In the genomic region with DNA sequence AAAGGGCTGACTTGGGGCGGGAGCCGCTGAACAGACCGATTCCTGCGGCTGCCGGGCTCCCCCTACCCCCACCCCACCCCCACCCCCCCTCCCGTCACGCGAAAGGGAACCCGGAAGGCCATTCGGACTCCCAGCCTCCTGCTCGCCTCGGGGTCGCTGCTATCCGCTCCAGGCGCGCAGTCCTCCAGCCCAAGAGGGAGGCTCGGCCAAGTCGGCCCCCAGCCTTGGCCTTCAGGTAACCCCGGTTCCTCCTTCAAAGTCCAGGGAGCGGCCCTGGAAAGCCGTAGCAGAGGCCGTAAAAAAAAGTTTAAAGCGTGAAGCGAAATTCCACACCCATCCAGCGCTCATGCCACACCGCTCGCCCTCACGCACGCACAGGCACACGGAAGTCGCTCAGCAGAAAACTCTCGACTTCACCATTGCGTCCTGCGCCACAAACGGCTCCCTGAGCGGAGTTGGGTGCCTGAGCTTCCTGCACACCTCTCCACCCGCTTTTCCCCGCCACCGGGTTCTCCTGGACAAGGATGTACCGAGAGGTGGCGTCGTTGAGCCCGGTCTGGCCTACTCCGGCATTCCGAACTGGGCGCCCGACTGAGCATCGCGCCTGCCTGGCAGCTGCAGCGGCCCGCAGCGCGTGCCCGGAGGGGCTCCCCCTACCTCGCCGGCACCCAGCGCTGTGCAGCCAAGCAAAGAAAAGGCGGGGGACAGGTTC, we compare ENCODE assay signal across 9 cellular contexts. TPM values are rescaled to one million over a fixed set of nuclear protein-coding genes. Genes with fewer than 3 reads are reported as not detected.
DNase-seq lines count a peak whose midpoint lies in the region; ATAC-seq, FAIRE-seq and TF ChIP-seq lines count a peak whose summit lies in the region.
"Had no signal": no experiment of that assay in that cellular context is flagged by ENCODE, and none has a peak within 500 bp of the region (broad histone marks: within the 10 kb centered on the region; RNA-seq: fewer than 3 reads in every experiment).

No MANE protein-coding gene starts in this region.

- no peak overlapping the region for H3K9ac ChIP-seq in kidney (ENCODE audit: low read length in 2 of 2)
- H3K9ac ChIP-seq: parathyroid adenoma had no signal

- intact Hi-C loops in Right ventricle myocardium inferior (cut with DNase I) = no loop called here
- intact Hi-C loops in cardiac septum (cut with DNase I) = no loop called here
- intact Hi-C loops in body of pancreas (cut with DNase I) = no loop called here
- intact Hi-C loops in kidney (cut with DNase I) = no loop called here

- H3K27ac ChIP-seq in body of pancreas (no peak overlapping the region), kidney (ENCODE audit: low read depth in 2 of 2, low read length in 2 of 2) (no peak overlapping the region), tibial nerve (peak overlapping the region in 2 of 4 donors; percentile 8 to 70)
- H3K27ac ChIP-seq: parathyroid adenoma had no signal

- H3K27me3 ChIP-seq in body of pancreas (no peaks in the 10 kb centered on the region), tibial nerve (peaks cover 0 to 36% of the 10 kb centered on the region in 2 donors)

- H3K4me1 ChIP-seq in body of pancreas = peaks cover 31% of the 10 kb centered on the region
- no peaks in the 10 kb centered on the region for H3K4me1 ChIP-seq in kidney (ENCODE audit: control insufficient read depth in 1 of 2, insufficient read depth in 1 of 2, low read depth in 1 of 2, low read length in 2 of 2)
- peaks cover 0 to 36% (median 3%) of the 10 kb centered on the region in 4 donors for H3K4me1 ChIP-seq in tibial nerve
- H3K4me1 ChIP-seq: parathyroid adenoma had no signal

- ATAC-seq in Right ventricle myocardium inferior = peak; percentile 40
- ATAC-seq in body of pancreas = peak; percentile 40
- ATAC-seq in HG02642 (IDR thresholded peaks at IDR 0.05; ENCODE audit: poor library complexity, unreplicated experiment) = no peak
- no peak for ATAC-seq in GM18867 (IDR thresholded peaks at IDR 0.05; ENCODE audit: unreplicated experiment)

- no peak for DNase-seq in Right ventricle myocardium inferior (ENCODE audit: missing footprints)
- no peak for DNase-seq in cardiac septum (ENCODE audit: low spot score)
- DNase-seq in body of pancreas = peak; percentile 19 to 51 (median 34)
- DNase-seq in kidney = peak; percentile 83
- peak in 1 of 2 donors; percentile 9 for DNase-seq in tibial nerve (ENCODE audit: low spot score in 2 of 2)
- DNase-seq in NCI-H187 treated with DMSO at 0.1 percent for 48 hours (lab: John Stamatoyannopoulos, UW) = no peak

- no peaks in the 10 kb centered on the region for H3K9me3 ChIP-seq in body of pancreas
- H3K9me3 ChIP-seq in kidney (ENCODE audit: control insufficient read depth in 1 of 2, low read length in 2 of 2) = no peaks in the 10 kb centered on the region
- no peaks in the 10 kb centered on the region for H3K9me3 ChIP-seq in tibial nerve

- WGBS in body of pancreas, 2 donors = 1 to 2% methylated on average over 42 to 58 of the region's 58 CpGs
- WGBS in tibial nerve, 2 donors = 2% methylated on average over 31 to 44 of the region's 58 CpGs

- no peaks in the 10 kb centered on the region for H3K36me3 ChIP-seq in body of pancreas (replicated peaks in 1 of 2; ENCODE audit: insufficient read depth in 1 of 2, low read depth in 2 of 2)
- H3K36me3 ChIP-seq in kidney (ENCODE audit: control insufficient read depth in 1 of 2, insufficient read depth in 2 of 2, low read length in 2 of 2) = no peaks in the 10 kb centered on the region
- H3K36me3 ChIP-seq in tibial nerve = no peaks in the 10 kb centered on the region

- no peak for TF ChIP-seq POLR2A in body of pancreas (IDR thresholded peaks at IDR 0.05)
- TF ChIP-seq POLR2A in tibial nerve (IDR thresholded peaks at IDR 0.05) = no peak

- no peak for FAIRE-seq in kidney (lab: Jason Lieb, UNC)

- TF ChIP-seq CTCF in body of pancreas (IDR thresholded peaks at IDR 0.05) (peak in 3 of 7 experiments; percentile 3 to 17 (median 17)), kidney (IDR thresholded peaks at IDR 0.05; ENCODE audit: borderline replicate concordance, extremely low read depth, insufficient read depth) (no peak), tibial nerve (IDR thresholded peaks at IDR 0.05) (peak; percentile 16 to 60 (median 52))

- TF ChIP-seq EP300 in tibial nerve (IDR thresholded peaks at IDR 0.05) = peak in 1 of 2 donors; percentile 8

- H3K4me3 ChIP-seq in body of pancreas (no peak overlapping the region), kidney (ENCODE audit: low read length in 2 of 2) (no peak overlapping the region), tibial nerve (peak overlapping the region; percentile 21 to 56 (median 42))

RNA-seq across cellular contexts. Expression of gene SORCS3, which starts 1.4 kb away (rescaled TPM):
- total RNA-seq in Right ventricle myocardium inferior = 0.08 TPM
- total RNA-seq in cardiac septum = not detected
- total RNA-seq in body of pancreas = not detected
- 1.1 TPM for total RNA-seq in kidney
- 0.52 TPM for polyA plus RNA-seq in kidney (ENCODE audit: insufficient read depth, low read depth, low replicate concordance)
- total RNA-seq in tibial nerve = 1 to 10 TPM; 1.8 to 3.9 (median 3.2) TPM

Comparison
In these comparisons a context has a peak if more than half of its experiments do, and no peak if none do; other contexts are left out.
1. ATAC-seq: peak in Right ventricle myocardium inferior (single experiment) and body of pancreas (single experiment); none in HG02642 (single experiment) and GM18867 (single experiment).
2. DNase-seq: peak in body of pancreas (4 of 4) and kidney (single experiment); none in Right ventricle myocardium inferior (single experiment), cardiac septum (single experiment) and NCI-H187 treated with DMSO at 0.1 percent for 48 hours (single experiment).
3. H3K4me3 ChIP-seq: peak in tibial nerve (4 of 4); none in body of pancreas (0 of 2) and kidney (0 of 2).